20 cellular contexts compared by ENCODE assay signal in genomic region chr2:66814916-66815315, GRCh38.
DNase-seq lines count a peak whose midpoint lies in the region; ATAC-seq, FAIRE-seq and TF ChIP-seq lines count a peak whose summit lies in the region.
"Had no signal": no experiment of that assay in that cellular context is flagged by ENCODE, and none has a peak within 500 bp of the region (broad histone marks: within the 10 kb centered on the region; RNA-seq: fewer than 3 reads in every experiment).

No MANE protein-coding gene starts in this region.

- ATAC-seq in GM21717 (IDR thresholded peaks at IDR 0.05; ENCODE audit: unreplicated experiment), result no peak
- no peak for ATAC-seq in psoas muscle
- ATAC-seq: Panc1, T-helper 17 cell had no signal

- no peaks in the 10 kb centered on the region for H3K9me1 ChIP-seq in endothelial cell of umbilical vein (replicated peaks; ENCODE audit: control insufficient read depth, extremely low read depth, insufficient read depth, low read length)

- no peak overlapping the region for H3K4me2 ChIP-seq in endothelial cell of umbilical vein (ENCODE audit: insufficient read depth, low read length)

- DNase-seq in SIG-M5 treated with dmso at 0.1 percent for 504 hours (lab: John Stamatoyannopoulos, UW; ENCODE audit: unreplicated experiment) (peak; percentile 1), SIG-M5 (lab: John Stamatoyannopoulos, UW) (no peak), MV-4-11 (lab: John Stamatoyannopoulos, UW) (peak; percentile 82), endothelial cell of umbilical vein (ENCODE audit: low read depth, low spot score) (no peak), mucosa of gallbladder (ENCODE audit: low spot score) (no peak), AML-193 (lab: John Stamatoyannopoulos, UW) (no peak), psoas muscle (no peak)
- DNase-seq: 8988T; CD4-positive, alpha-beta memory T cell; DMS79; GOT3; NCI-H1048; NCI-H1436 treated with DMSO at 0.1 percent for 48 hours; NCI-H2029 treated with DMSO at 0.1 percent for 48 hours; NCI-H2171 treated with DMSO at 0.1 percent for 48 hours; NCI-H774; T-helper 17 cell had no signal

- no peak overlapping the region for H2AFZ ChIP-seq in endothelial cell of umbilical vein (ENCODE audit: low read depth, low read length)

- H3K36me3 ChIP-seq in endothelial cell of umbilical vein (ENCODE audit: control insufficient read depth in 2 of 2, extremely low read depth in 1 of 2, insufficient read depth in 2 of 2, low read length in 2 of 2) (no peaks in the 10 kb centered on the region), psoas muscle (ENCODE audit: insufficient read depth in 1 of 2, low read depth in 1 of 2) (no peaks in the 10 kb centered on the region)

- H3K79me2 ChIP-seq in endothelial cell of umbilical vein (ENCODE audit: control insufficient read depth, insufficient read depth, low read length), result no peaks in the 10 kb centered on the region

- no peaks in the 10 kb centered on the region for H3K27me3 ChIP-seq in endothelial cell of umbilical vein (ENCODE audit: control insufficient read depth in 2 of 2, insufficient read depth in 2 of 2, low read length in 2 of 2)
- no peaks in the 10 kb centered on the region for H3K27me3 ChIP-seq in psoas muscle (ENCODE audit: insufficient read depth in 3 of 3, low read length in 2 of 3)

- FAIRE-seq in endothelial cell of umbilical vein (lab: Jason Lieb, UNC), result no peak

- H3K9me3 ChIP-seq in endothelial cell of umbilical vein (replicated peaks; ENCODE audit: control insufficient read depth, insufficient read depth, low read length) (no peaks in the 10 kb centered on the region), psoas muscle (no peaks in the 10 kb centered on the region)

- H3K4me1 ChIP-seq in endothelial cell of umbilical vein (ENCODE audit: control insufficient read depth, extremely low read depth, insufficient read depth, low read length) (no peaks in the 10 kb centered on the region), psoas muscle (no peaks in the 10 kb centered on the region)

- dilution Hi-C loops in endothelial cell of umbilical vein (cut with MboI; ENCODE audit: extremely low pct_ligation_motif_present, low sequenced_read_pairs), result no loop called here

- H3K4me3 ChIP-seq in endothelial cell of umbilical vein (replicated peaks in 1 of 3; ENCODE audit: insufficient read depth in 1 of 3, low read depth in 1 of 3, low read length in 3 of 3) (no peak overlapping the region), psoas muscle (no peak overlapping the region)
- H3K4me3 ChIP-seq: SK-N-MC had no signal

- CTCF ChIA-PET in endothelial cell of umbilical vein (lab: Charles Lee), result no interaction called here

- POLR2A ChIA-PET in endothelial cell of umbilical vein (lab: Charles Lee), result no interaction called here

- WGBS in psoas muscle, 3 donors, result 72 to 82% (median 80%) methylated on average over 1 of the region's 1 CpG

- no TSS peak for BruUV-seq in endothelial cell of umbilical vein (replicated peaks; lab: Mats Ljungman, UMichigan)

- no peaks in the 10 kb centered on the region for H4K20me1 ChIP-seq in endothelial cell of umbilical vein (replicated peaks; ENCODE audit: control insufficient read depth, extremely low read depth, insufficient read depth, low read length)

- H3K27ac ChIP-seq in endothelial cell of umbilical vein (ENCODE audit: insufficient read depth, low read depth, low read length) (no peak overlapping the region), psoas muscle (no peak overlapping the region)
- H3K27ac ChIP-seq: SK-N-MC had no signal

- intact Hi-C loops in endothelial cell of umbilical vein (cut with micrococcal nuclease) (no loop called here), psoas muscle (cut with DNase I) (no loop called here)

- TF ChIP-seq POLR2A in endothelial cell of umbilical vein (IDR thresholded peaks at IDR 0.05; ENCODE audit: low read depth, low read length), result no peak

- no peak overlapping the region for H3K9ac ChIP-seq in endothelial cell of umbilical vein (replicated peaks; ENCODE audit: extremely low read depth, insufficient read depth, low read length)

- no peak for TF ChIP-seq CTCF in endothelial cell of umbilical vein (IDR thresholded peaks at IDR 0.05; ENCODE audit: extremely low read depth in 1 of 2, insufficient read depth in 1 of 2, low read depth in 1 of 2, low read length in 2 of 2)
- TF ChIP-seq CTCF in psoas muscle (IDR thresholded peaks at IDR 0.05), result no peak

TF ChIP-seq in endothelial cell of umbilical vein, 7 proteins besides CTCF, POLR2A, EP300 and RAD21:
- TF ChIP-seq MYC (IDR thresholded peaks at IDR 0.05; ENCODE audit: low read depth, low read length) (no peak), GATA2 (IDR thresholded peaks at IDR 0.05; ENCODE audit: insufficient read depth, insufficient read length, low read depth, low read length) (no peak), EZH2 (IDR thresholded peaks at IDR 0.05; ENCODE audit: borderline replicate concordance, low read depth, low read length, severe bottlenecking) (no peak), FOS (IDR thresholded peaks at IDR 0.05; ENCODE audit: borderline replicate concordance, insufficient read depth, low read length) (peak; percentile 4), POLR2AphosphoS5 (IDR thresholded peaks at IDR 0.05; ENCODE audit: insufficient read depth, low read depth, low read length) (no peak)

Comparison
In these comparisons a context has a peak if more than half of its experiments do, and no peak if none do; other contexts are left out.
1. DNase-seq: peak in SIG-M5 treated with dmso at 0.1 percent for 504 hours (single experiment) and MV-4-11 (single experiment); none in SIG-M5 (single experiment), endothelial cell of umbilical vein (single experiment), mucosa of gallbladder (single experiment), AML-193 (0 of 2) and psoas muscle (0 of 2).